ENCODE assay signal across 3 cellular contexts in the genomic region with DNA sequence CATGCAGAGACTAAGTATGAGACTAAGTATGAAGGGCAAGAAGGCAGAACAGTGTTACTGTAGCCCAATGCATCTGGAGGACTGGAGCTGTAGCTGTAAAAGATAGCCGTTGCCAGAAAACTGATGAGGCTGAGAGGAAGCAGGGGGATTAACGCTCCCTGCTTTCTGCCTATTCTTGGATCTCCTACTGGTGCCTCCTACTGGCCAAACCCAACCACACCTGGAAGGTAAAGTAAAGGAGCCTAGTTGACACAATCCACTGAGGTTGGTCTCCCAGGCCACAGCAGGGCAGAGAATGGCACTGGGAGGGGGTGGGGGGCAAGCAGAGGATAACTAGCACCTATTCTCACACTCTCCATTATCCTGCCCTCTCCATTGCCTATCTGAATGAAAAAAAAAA.
TF ChIP-seq lines count a peak whose summit lies in the region.

No MANE protein-coding gene starts in this region.

TF ChIP-seq in IMR-90, 13 proteins besides CTCF, POLR2A, EP300 and RAD21:
- TF ChIP-seq, protein P1, sequence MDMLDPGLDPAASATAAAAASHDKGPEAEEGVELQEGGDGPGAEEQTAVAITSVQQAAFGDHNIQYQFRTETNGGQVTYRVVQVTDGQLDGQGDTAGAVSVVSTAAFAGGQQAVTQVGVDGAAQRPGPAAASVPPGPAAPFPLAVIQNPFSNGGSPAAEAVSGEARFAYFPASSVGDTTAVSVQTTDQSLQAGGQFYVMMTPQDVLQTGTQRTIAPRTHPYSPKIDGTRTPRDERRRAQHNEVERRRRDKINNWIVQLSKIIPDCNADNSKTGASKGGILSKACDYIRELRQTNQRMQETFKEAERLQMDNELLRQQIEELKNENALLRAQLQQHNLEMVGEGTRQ (IDR thresholded peaks at IDR 0.05; ENCODE audit: low read depth, low read length) = no peak
- TF ChIP-seq RCOR1 (IDR thresholded peaks at IDR 0.05; ENCODE audit: insufficient replicate concordance, low read length) (no peak), RFX5 (IDR thresholded peaks at IDR 0.05; ENCODE audit: low read depth, low read length) (no peak), FOS (IDR thresholded peaks at IDR 0.05; ENCODE audit: low read depth, low read length) (no peak), MXI1 (IDR thresholded peaks at IDR 0.05; ENCODE audit: borderline replicate concordance, low read depth, low read length) (no peak), BHLHE40 (IDR thresholded peaks at IDR 0.05; ENCODE audit: low read depth, low read length) (no peak), SMC3 (IDR thresholded peaks at IDR 0.05; ENCODE audit: low read depth, low read length) (no peak), CEBPB (IDR thresholded peaks at IDR 0.05; ENCODE audit: low read depth, low read length) (no peak), NFE2L2 (IDR thresholded peaks at IDR 0.05; ENCODE audit: low read depth, low read length) (no peak), MAZ (IDR thresholded peaks at IDR 0.05; ENCODE audit: borderline replicate concordance, low read depth, low read length) (no peak), CHD1 (IDR thresholded peaks at IDR 0.05; ENCODE audit: low read depth, low read length) (no peak), MAFK (IDR thresholded peaks at IDR 0.05; ENCODE audit: low read depth, low read length) (no peak)
- TF ChIP-seq, protein P2, sequence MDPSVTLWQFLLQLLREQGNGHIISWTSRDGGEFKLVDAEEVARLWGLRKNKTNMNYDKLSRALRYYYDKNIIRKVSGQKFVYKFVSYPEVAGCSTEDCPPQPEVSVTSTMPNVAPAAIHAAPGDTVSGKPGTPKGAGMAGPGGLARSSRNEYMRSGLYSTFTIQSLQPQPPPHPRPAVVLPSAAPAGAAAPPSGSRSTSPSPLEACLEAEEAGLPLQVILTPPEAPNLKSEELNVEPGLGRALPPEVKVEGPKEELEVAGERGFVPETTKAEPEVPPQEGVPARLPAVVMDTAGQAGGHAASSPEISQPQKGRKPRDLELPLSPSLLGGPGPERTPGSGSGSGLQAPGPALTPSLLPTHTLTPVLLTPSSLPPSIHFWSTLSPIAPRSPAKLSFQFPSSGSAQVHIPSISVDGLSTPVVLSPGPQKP (IDR thresholded peaks at IDR 0.05; ENCODE audit: borderline replicate concordance, low read depth, low read length) = no peak

TF ChIP-seq in WTC11, 78 proteins besides CTCF, POLR2A, EP300 and RAD21 (continues in another document):
- TF ChIP-seq ZBTB21 (CRISPR knock-in tag; IDR thresholded peaks at IDR 0.05; ENCODE audit: borderline replicate concordance) = no peak
- TF ChIP-seq, protein P3, sequence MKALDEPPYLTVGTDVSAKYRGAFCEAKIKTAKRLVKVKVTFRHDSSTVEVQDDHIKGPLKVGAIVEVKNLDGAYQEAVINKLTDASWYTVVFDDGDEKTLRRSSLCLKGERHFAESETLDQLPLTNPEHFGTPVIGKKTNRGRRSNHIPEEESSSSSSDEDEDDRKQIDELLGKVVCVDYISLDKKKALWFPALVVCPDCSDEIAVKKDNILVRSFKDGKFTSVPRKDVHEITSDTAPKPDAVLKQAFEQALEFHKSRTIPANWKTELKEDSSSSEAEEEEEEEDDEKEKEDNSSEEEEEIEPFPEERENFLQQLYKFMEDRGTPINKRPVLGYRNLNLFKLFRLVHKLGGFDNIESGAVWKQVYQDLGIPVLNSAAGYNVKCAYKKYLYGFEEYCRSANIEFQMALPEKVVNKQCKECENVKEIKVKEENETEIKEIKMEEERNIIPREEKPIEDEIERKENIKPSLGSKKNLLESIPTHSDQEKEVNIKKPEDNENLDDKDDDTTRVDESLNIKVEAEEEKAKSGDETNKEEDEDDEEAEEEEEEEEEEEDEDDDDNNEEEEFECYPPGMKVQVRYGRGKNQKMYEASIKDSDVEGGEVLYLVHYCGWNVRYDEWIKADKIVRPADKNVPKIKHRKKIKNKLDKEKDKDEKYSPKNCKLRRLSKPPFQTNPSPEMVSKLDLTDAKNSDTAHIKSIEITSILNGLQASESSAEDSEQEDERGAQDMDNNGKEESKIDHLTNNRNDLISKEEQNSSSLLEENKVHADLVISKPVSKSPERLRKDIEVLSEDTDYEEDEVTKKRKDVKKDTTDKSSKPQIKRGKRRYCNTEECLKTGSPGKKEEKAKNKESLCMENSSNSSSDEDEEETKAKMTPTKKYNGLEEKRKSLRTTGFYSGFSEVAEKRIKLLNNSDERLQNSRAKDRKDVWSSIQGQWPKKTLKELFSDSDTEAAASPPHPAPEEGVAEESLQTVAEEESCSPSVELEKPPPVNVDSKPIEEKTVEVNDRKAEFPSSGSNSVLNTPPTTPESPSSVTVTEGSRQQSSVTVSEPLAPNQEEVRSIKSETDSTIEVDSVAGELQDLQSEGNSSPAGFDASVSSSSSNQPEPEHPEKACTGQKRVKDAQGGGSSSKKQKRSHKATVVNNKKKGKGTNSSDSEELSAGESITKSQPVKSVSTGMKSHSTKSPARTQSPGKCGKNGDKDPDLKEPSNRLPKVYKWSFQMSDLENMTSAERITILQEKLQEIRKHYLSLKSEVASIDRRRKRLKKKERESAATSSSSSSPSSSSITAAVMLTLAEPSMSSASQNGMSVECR (CRISPR knock-in tag; IDR thresholded peaks at IDR 0.05; ENCODE audit: borderline replicate concordance) = no peak
- TF ChIP-seq SMAD3 (CRISPR knock-in tag; IDR thresholded peaks at IDR 0.05; ENCODE audit: borderline replicate concordance) = no peak
- TF ChIP-seq, protein P4, sequence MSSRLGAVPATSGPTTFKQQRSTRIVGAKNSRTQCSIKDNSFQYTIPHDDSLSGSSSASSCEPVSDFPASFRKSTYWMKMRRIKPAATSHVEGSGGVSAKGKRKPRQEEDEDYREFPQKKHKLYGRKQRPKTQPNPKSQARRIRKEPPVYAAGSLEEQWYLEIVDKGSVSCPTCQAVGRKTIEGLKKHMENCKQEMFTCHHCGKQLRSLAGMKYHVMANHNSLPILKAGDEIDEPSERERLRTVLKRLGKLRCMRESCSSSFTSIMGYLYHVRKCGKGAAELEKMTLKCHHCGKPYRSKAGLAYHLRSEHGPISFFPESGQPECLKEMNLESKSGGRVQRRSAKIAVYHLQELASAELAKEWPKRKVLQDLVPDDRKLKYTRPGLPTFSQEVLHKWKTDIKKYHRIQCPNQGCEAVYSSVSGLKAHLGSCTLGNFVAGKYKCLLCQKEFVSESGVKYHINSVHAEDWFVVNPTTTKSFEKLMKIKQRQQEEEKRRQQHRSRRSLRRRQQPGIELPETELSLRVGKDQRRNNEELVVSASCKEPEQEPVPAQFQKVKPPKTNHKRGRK (CRISPR knock-in tag; IDR thresholded peaks at IDR 0.05; ENCODE audit: borderline replicate concordance) = no peak
- TF ChIP-seq ZNF396 (CRISPR knock-in tag; IDR thresholded peaks at IDR 0.05; ENCODE audit: borderline replicate concordance) = no peak
- no peak for TF ChIP-seq ZNF121 (CRISPR knock-in tag; IDR thresholded peaks at IDR 0.05)
- TF ChIP-seq, protein P5, sequence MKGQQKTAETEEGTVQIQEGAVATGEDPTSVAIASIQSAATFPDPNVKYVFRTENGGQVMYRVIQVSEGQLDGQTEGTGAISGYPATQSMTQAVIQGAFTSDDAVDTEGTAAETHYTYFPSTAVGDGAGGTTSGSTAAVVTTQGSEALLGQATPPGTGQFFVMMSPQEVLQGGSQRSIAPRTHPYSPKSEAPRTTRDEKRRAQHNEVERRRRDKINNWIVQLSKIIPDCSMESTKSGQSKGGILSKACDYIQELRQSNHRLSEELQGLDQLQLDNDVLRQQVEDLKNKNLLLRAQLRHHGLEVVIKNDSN (CRISPR knock-in tag; IDR thresholded peaks at IDR 0.05) = no peak
- no peak for TF ChIP-seq PRRX2 (CRISPR knock-in tag; IDR thresholded peaks at IDR 0.05)
- TF ChIP-seq, protein P6, sequence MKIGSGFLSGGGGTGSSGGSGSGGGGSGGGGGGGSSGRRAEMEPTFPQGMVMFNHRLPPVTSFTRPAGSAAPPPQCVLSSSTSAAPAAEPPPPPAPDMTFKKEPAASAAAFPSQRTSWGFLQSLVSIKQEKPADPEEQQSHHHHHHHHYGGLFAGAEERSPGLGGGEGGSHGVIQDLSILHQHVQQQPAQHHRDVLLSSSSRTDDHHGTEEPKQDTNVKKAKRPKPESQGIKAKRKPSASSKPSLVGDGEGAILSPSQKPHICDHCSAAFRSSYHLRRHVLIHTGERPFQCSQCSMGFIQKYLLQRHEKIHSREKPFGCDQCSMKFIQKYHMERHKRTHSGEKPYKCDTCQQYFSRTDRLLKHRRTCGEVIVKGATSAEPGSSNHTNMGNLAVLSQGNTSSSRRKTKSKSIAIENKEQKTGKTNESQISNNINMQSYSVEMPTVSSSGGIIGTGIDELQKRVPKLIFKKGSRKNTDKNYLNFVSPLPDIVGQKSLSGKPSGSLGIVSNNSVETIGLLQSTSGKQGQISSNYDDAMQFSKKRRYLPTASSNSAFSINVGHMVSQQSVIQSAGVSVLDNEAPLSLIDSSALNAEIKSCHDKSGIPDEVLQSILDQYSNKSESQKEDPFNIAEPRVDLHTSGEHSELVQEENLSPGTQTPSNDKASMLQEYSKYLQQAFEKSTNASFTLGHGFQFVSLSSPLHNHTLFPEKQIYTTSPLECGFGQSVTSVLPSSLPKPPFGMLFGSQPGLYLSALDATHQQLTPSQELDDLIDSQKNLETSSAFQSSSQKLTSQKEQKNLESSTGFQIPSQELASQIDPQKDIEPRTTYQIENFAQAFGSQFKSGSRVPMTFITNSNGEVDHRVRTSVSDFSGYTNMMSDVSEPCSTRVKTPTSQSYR (CRISPR knock-in tag; IDR thresholded peaks at IDR 0.05) = no peak
- TF ChIP-seq TP53 (CRISPR knock-in tag; IDR thresholded peaks at IDR 0.05) = no peak
- no peak for TF ChIP-seq ATF1 (CRISPR knock-in tag; IDR thresholded peaks at IDR 0.05)
- no peak for TF ChIP-seq ZNF138 (CRISPR knock-in tag; conservative IDR thresholded peaks at IDR 0.05)

TF ChIP-seq in GM12891, 5 proteins besides CTCF, POLR2A, EP300 and RAD21:
- TF ChIP-seq TAF1 (IDR thresholded peaks at IDR 0.05; ENCODE audit: low read depth, low read length) (no peak), SPI1 (IDR thresholded peaks at IDR 0.05; ENCODE audit: low read depth, low read length) (no peak)
